Comparison of ENCODE assay signal across 8 cellular contexts in the genomic region with DNA sequence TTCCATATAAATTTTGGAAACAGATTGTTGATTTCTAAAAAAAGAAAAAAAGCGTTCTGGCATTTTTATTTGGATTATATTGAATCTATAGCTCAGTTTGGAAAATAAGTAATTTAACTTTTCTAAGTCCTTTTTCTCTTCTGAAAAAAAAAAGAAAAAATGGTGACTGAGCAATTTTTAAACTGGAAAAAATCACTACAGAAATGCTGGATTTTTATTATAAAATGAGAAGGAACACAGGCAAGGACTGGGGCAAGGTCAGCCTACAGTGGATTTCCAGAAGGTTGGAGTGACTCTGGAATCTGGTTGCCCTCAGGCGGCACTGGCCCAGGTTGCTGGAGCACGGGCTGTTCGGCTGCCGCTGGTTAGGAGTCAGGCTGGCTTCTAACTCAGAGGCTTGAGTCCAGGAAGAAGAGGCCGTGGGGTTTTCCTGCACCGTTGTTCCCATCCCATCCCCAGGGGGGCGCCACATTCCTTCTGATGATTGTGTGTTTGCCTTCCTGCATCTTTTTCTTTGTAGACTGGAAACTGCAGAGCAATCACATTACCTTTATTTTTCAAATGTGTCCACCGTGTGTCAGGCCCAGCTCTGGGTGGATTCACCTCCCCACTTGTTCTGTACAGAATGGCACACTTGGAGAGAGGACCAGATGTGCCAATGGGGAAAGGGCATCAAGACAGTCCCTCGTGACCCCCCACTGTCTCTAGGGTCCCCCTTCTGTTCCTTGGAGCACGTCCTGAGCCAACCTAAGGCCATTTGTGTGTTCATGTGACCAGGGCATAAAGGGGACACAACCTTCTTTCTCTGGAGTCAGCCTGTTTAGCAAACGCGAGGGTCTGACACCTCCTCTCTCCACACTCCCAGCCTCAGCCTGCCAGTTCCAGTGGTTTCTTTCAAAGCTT. TPM values are rescaled to one million over a fixed set of nuclear protein-coding genes. Genes with fewer than 3 reads are reported as not detected.
DNase-seq lines count a peak whose midpoint lies in the region; ATAC-seq and TF ChIP-seq lines count a peak whose summit lies in the region.

No MANE protein-coding gene starts in this region.

- no peak for TF ChIP-seq EP300 in transverse colon (IDR thresholded peaks at IDR 0.05; ENCODE audit: low read depth)

- 32 to 35% methylated on average over 7 to 13 of the region's 13 CpGs for WGBS in transverse colon (ENCODE audit: low coverage in 1 of 2), 2 donors

- no peaks in the 10 kb centered on the region for H3K36me3 ChIP-seq in transverse colon

- peaks cover 16% of the 10 kb centered on the region for H3K27me3 ChIP-seq in AG04450 (ENCODE audit: control insufficient read depth, insufficient read depth, low read length)
- peaks cover 7% of the 10 kb centered on the region for H3K27me3 ChIP-seq in transverse colon

- no peaks in the 10 kb centered on the region for H3K9me3 Mint-ChIP-seq in activated CD8-positive, alpha-beta T cell treated with anti-CD3 and anti-CD28 coated beads, Interleukin-2, amount 10 ng/mL, durations not matched to agents 7 days and 5 days (ENCODE audit: insufficient read depth)
- H3K9me3 Mint-ChIP-seq in neural crest cell = no peaks in the 10 kb centered on the region

- no peaks in the 10 kb centered on the region for H3K4me1 Mint-ChIP-seq in activated CD8-positive, alpha-beta T cell treated with anti-CD3 and anti-CD28 coated beads, Interleukin-2, amount 10 ng/mL, durations not matched to agents 7 days and 5 days (ENCODE audit: low read depth)
- peaks cover 14% of the 10 kb centered on the region for H3K4me1 Mint-ChIP-seq in neural crest cell

- in situ Hi-C loops in GM13977 (cut with MboI; ENCODE audit: low pct_unique_long_range_greater_than_20kb, low sequenced_read_pairs, unreplicated experiment) (loop anchor here (10.0 to 25.0 kb wide), 2 partner anchors 457 to 605 kb away; partner anchors contain the start of gene URAD), transverse colon (cut with MboI; ENCODE audit: low pct_ligation_motif_present in 1 of 4, low pct_unique_long_range_greater_than_20kb in 1 of 4, low sequenced_read_pairs in 3 of 4) (loop anchor here (5.0 to 25.0 kb wide), 6 partner anchors 155 to 605 kb away; partner anchors contain the start of gene URAD (in 3 of the 4))

- POLR2A ChIA-PET in AG04450 (lab: Yijun Ruan, JAX) = no interaction called here
- POLR2A ChIA-PET in activated CD8-positive, alpha-beta T cell treated with anti-CD3 and anti-CD28 coated beads, Interleukin-2, amount 10 ng/mL, durations not matched to agents 7 days and 5 days (lab: Charles Lee) = no interaction called here

- DNase-seq in AG04450 (ENCODE audit: low read depth, low spot score) (no peak), GM13977 (ENCODE audit: low spot score) (peak; percentile 72), NCI-H510A treated with DMSO at 0.1 percent for 48 hours (lab: John Stamatoyannopoulos, UW) (peak; percentile 72), epithelial cell of proximal tubule (ENCODE audit: low read depth) (no peak), neural crest cell (ENCODE audit: low read depth, low spot score) (peak; percentile 67), transverse colon (peak; percentile 88)
- DNase-seq in activated CD8-positive, alpha-beta T cell treated with anti-CD3 and anti-CD28 coated beads, Interleukin-2, amount 10 ng/mL, durations not matched to agents 7 days and 5 days = peak; percentile 68

- no peak overlapping the region for H3K27ac Mint-ChIP-seq in activated CD8-positive, alpha-beta T cell treated with anti-CD3 and anti-CD28 coated beads, Interleukin-2, amount 10 ng/mL, durations not matched to agents 7 days and 5 days
- H3K27ac Mint-ChIP-seq in neural crest cell (ENCODE audit: unreplicated experiment) = no peak overlapping the region

- TF ChIP-seq POLR2A in transverse colon (IDR thresholded peaks at IDR 0.05) = no peak

- peak; percentile 55 for ATAC-seq in activated CD8-positive, alpha-beta T cell treated with anti-CD3 and anti-CD28 coated beads, Interleukin-2, amount 10 ng/mL, durations not matched to agents 7 days and 5 days
- ATAC-seq in HG03175 (IDR thresholded peaks at IDR 0.05; ENCODE audit: unreplicated experiment) = no peak

- H3K4me3 ChIP-seq in AG04450 (ENCODE audit: low read depth, low read length) (no peak overlapping the region), epithelial cell of proximal tubule (ENCODE audit: low read depth, low read length) (no peak overlapping the region), transverse colon (no peak overlapping the region)

- peaks cover 13% of the 10 kb centered on the region for H3K27me3 Mint-ChIP-seq in activated CD8-positive, alpha-beta T cell treated with anti-CD3 and anti-CD28 coated beads, Interleukin-2, amount 10 ng/mL, durations not matched to agents 7 days and 5 days (ENCODE audit: low read depth)
- H3K27me3 Mint-ChIP-seq in neural crest cell (ENCODE audit: low read depth) = peaks cover 16% of the 10 kb centered on the region

- H3K4me1 ChIP-seq in transverse colon = peaks cover 0 to 10% (median 0%) of the 10 kb centered on the region in 4 donors

- H3K4me3 Mint-ChIP-seq in activated CD8-positive, alpha-beta T cell treated with anti-CD3 and anti-CD28 coated beads, Interleukin-2, amount 10 ng/mL, durations not matched to agents 7 days and 5 days = no peak overlapping the region
- H3K4me3 Mint-ChIP-seq in neural crest cell = no peak overlapping the region

- H3K36me3 Mint-ChIP-seq in activated CD8-positive, alpha-beta T cell treated with anti-CD3 and anti-CD28 coated beads, Interleukin-2, amount 10 ng/mL, durations not matched to agents 7 days and 5 days (ENCODE audit: low read depth) = no peaks in the 10 kb centered on the region
- H3K36me3 Mint-ChIP-seq in neural crest cell (ENCODE audit: low read depth) = no peaks in the 10 kb centered on the region

- TF ChIP-seq CTCF in AG04450 (IDR thresholded peaks at IDR 0.05; ENCODE audit: low read depth, low read length) = peak; percentile 55
- peak; percentile 53 for TF ChIP-seq CTCF in GM13977 (IDR thresholded peaks at IDR 0.05; ENCODE audit: extremely low read depth, insufficient read depth, missing control alignments)
- TF ChIP-seq CTCF in epithelial cell of proximal tubule (conservative IDR thresholded peaks at IDR 0.05; ENCODE audit: low read depth, low read length) = peak; percentile 87
- TF ChIP-seq CTCF in neural crest cell (conservative IDR thresholded peaks at IDR 0.05) = peak; percentile 76
- peak; percentile 46 to 80 (median 70) for TF ChIP-seq CTCF in transverse colon (IDR thresholded peaks at IDR 0.05)

- H3K27ac ChIP-seq in AG04450 (ENCODE audit: low read depth, low read length) = no peak overlapping the region
- H3K27ac ChIP-seq in transverse colon = no peak overlapping the region

- intact Hi-C loops in transverse colon (cut with DNase I; ENCODE audit: low total_unique reads) = loop anchor here (10.0 kb wide), 1 partner anchor 155 kb away; no protein-coding TSS in a partner anchor

- CTCF ChIA-PET in AG04450 (lab: Charles Lee) = interaction anchor here (0.6 to 2.2 kb wide), 19 partner anchors 17 to 634 kb away, joined by 3 to 24 read pairs (median 4); no protein-coding TSS in a partner anchor
- CTCF ChIA-PET in activated CD8-positive, alpha-beta T cell treated with anti-CD3 and anti-CD28 coated beads, Interleukin-2, amount 10 ng/mL, durations not matched to agents 7 days and 5 days (lab: Charles Lee) = interaction anchor here (0.6 to 9.1 kb wide), 6 partner anchors 18 to 447 kb away, joined by 3 to 138 read pairs (median 4); no protein-coding TSS in a partner anchor

- H3K9me3 ChIP-seq in AG04450 (ENCODE audit: control insufficient read depth, insufficient read depth, low read length) = peaks cover 3% of the 10 kb centered on the region; the same call in 1 of the 2 replicates
- H3K9me3 ChIP-seq in transverse colon = no peaks in the 10 kb centered on the region

RNA-seq across cellular contexts. Expression of gene GTF3A, which starts 44.5 kb away (rescaled TPM):
- polyA plus RNA-seq in AG04450 (2011; rRNA removed) = 89.0 and 104 TPM in 2 replicates
- polyA minus RNA-seq in AG04450 (2011; rRNA and poly(A)+ RNA removed) = 30.9 and 39.1 TPM in 2 replicates
- 100 to 1,000 TPM; 227 to 233 TPM for total RNA-seq in activated CD8-positive, alpha-beta T cell treated with anti-CD3 and anti-CD28 coated beads, Interleukin-2, amount 10 ng/mL, durations not matched to agents 7 days and 5 days
- total RNA-seq in epithelial cell of proximal tubule (160 and 349 TPM in 2 replicates), neural crest cell (113 and 116 TPM in 2 replicates), transverse colon (100 to 1,000 TPM in 1 of 4 donors, 10 to 100 TPM in 3; 43.1 to 195 (median 60.0) TPM)

Comparison
In these comparisons a context has a peak if more than half of its experiments do, and no peak if none do; other contexts are left out.
1. DNase-seq: peak in GM13977 (single experiment), NCI-H510A treated with DMSO at 0.1 percent for 48 hours (single experiment), activated CD8-positive, alpha-beta T cell treated with anti-CD3 and anti-CD28 coated beads, Interleukin-2, amount 10 ng/mL, durations not matched to agents 7 days and 5 days (single experiment), neural crest cell (single experiment) and transverse colon (single experiment); none in AG04450 (single experiment) and epithelial cell of proximal tubule (single experiment).
2. Peak in every context shown above with its lines, with median percentiles within 50 percentile points of each other: CTCF ChIP-seq.